Comparison of ENCODE assay signal across 27 cellular contexts in genomic region chr5:170584446-170584845, GRCh38.
"Had no signal": no experiment of that assay in that cellular context is flagged by ENCODE, and none has a peak within 500 bp of the region (broad histone marks: within the 10 kb centered on the region; RNA-seq: fewer than 3 reads in every experiment).

No MANE protein-coding gene starts in this region.

- H3K27ac ChIP-seq: stomach, tibial artery had no signal

- H3K4me1 Mint-ChIP-seq: activated CD4-positive, alpha-beta T cell treated with anti-CD3 and anti-CD28 coated beads, Interleukin-2, amount 10 ng/mL, durations not matched to agents 24 days and 14 days; activated naive CD8-positive, alpha-beta T cell treated with anti-CD3 and anti-CD28 coated beads, Interleukin-2, amount 10 ng/mL, durations not matched to agents 7 days and 5 days; endodermal cell; natural killer cell; stimulated activated naive B cell treated with anti-CD40 and anti-IgM and Interleukin-4, amounts not matched to agents 10 μg/mL and 1 μg/mL and 100 μg/mL, for 72 hours; T-helper 17 cell had no signal

- ATAC-seq: esophagus mucosa; left cardiac atrium; natural killer cell; sciatic nerve; stimulated activated naive B cell treated with anti-CD40 and anti-IgM and Interleukin-4, amounts not matched to agents 10 μg/mL and 1 μg/mL and 100 μg/mL, for 72 hours; T-helper 17 cell had no signal

- H3K9me3 Mint-ChIP-seq: activated CD4-positive, alpha-beta T cell treated with anti-CD3 and anti-CD28 coated beads, Interleukin-2, amount 10 ng/mL, durations not matched to agents 24 days and 14 days; natural killer cell had no signal

- H3K4me3 Mint-ChIP-seq: activated CD4-positive, alpha-beta memory T cell treated with anti-CD3 and anti-CD28 coated beads for 36 hours; activated CD4-positive, alpha-beta T cell treated with anti-CD3 and anti-CD28 coated beads, Interleukin-2, amount 10 ng/mL, durations not matched to agents 24 days and 14 days; activated naive CD4-positive, alpha-beta T cell treated with anti-CD3 and anti-CD28 coated beads for 36 hours; activated naive CD8-positive, alpha-beta T cell treated with anti-CD3 and anti-CD28 coated beads, Interleukin-2, amount 10 ng/mL, durations not matched to agents 7 days and 5 days; activated T-helper 1 cell treated with anti-CD3 and anti-CD28 coated beads, Interleukin-12 subunit alpha, Interleukin-12 subunit beta, Interleukin-2, Interleukin-4 antibody, amounts not matched to agents 30 ng/mL and 10 ng/mL and 1 ng/mL, durations not matched to agents 14 hours and 24 hours and 36 hours; endodermal cell; natural killer cell; stimulated activated naive B cell treated with anti-CD40 and anti-IgM and Interleukin-4, amounts not matched to agents 10 μg/mL and 1 μg/mL and 100 μg/mL, for 72 hours; T-helper 17 cell had no signal

- H3K36me3 Mint-ChIP-seq: activated CD4-positive, alpha-beta memory T cell treated with anti-CD3 and anti-CD28 coated beads for 36 hours; activated naive CD8-positive, alpha-beta T cell treated with anti-CD3 and anti-CD28 coated beads, Interleukin-2, amount 10 ng/mL, durations not matched to agents 7 days and 5 days; natural killer cell; stimulated activated naive B cell treated with anti-CD40 and anti-IgM and Interleukin-4, amounts not matched to agents 10 μg/mL and 1 μg/mL and 100 μg/mL, for 72 hours had no signal

- H3K27ac Mint-ChIP-seq: activated CD4-positive, alpha-beta memory T cell treated with anti-CD3 and anti-CD28 coated beads for 36 hours; activated CD4-positive, alpha-beta T cell treated with anti-CD3 and anti-CD28 coated beads, Interleukin-2, amount 10 ng/mL, durations not matched to agents 24 days and 14 days; activated naive CD4-positive, alpha-beta T cell treated with anti-CD3 and anti-CD28 coated beads for 36 hours; activated naive CD8-positive, alpha-beta T cell treated with anti-CD3 and anti-CD28 coated beads, Interleukin-2, amount 10 ng/mL, durations not matched to agents 7 days and 5 days; activated T-helper 1 cell treated with anti-CD3 and anti-CD28 coated beads, Interleukin-12 subunit alpha, Interleukin-12 subunit beta, Interleukin-2, Interleukin-4 antibody, amounts not matched to agents 30 ng/mL and 10 ng/mL and 1 ng/mL, durations not matched to agents 14 hours and 24 hours and 36 hours; endodermal cell; natural killer cell; stimulated activated naive B cell treated with anti-CD40 and anti-IgM and Interleukin-4, amounts not matched to agents 10 μg/mL and 1 μg/mL and 100 μg/mL, for 72 hours; T-helper 17 cell had no signal

- H3K4me3 ChIP-seq: stomach, tibial artery had no signal

- DNase-seq: activated CD4-positive, alpha-beta memory T cell treated with anti-CD3 and anti-CD28 coated beads for 36 hours; activated CD4-positive, alpha-beta T cell treated with anti-CD3 and anti-CD28 coated beads, Interleukin-2, amount 10 ng/mL, durations not matched to agents 24 days and 14 days; activated CD4-positive, CD25-positive, alpha-beta regulatory T cell treated with anti-CD3 and anti-CD28 coated beads, Interleukin-2, amount 50 U/mL, for 72 hours; activated CD8-positive, alpha-beta memory T cell treated with anti-CD3 and anti-CD28 coated beads, Interleukin-2, amount 50 U/mL, for 4 hours; activated effector memory CD4-positive, alpha-beta T cell treated with anti-CD3 and anti-CD28 coated beads, Interleukin-2, amount 50 U/mL, for 16 hours; activated naive CD4-positive, alpha-beta T cell treated with anti-CD3 and anti-CD28 coated beads for 36 hours; activated naive CD8-positive, alpha-beta T cell treated with anti-CD3 and anti-CD28 coated beads, Interleukin-2, amount 10 ng/mL, durations not matched to agents 7 days and 5 days; activated T-cell treated with anti-CD3 and anti-CD28 coated beads, Interleukin-2, amount 50 U/mL, for 1 hour; amniotic stem cell; cerebellar nuclear complex; cortex of kidney; endodermal cell; foreskin fibroblast; hippocampal formation; left cardiac atrium; mammary epithelial cell; natural killer cell; small intestine; stimulated activated CD4-positive, alpha-beta T cell treated with anti-CD3 and anti-CD28 coated beads, Interleukin-1b, Interleukin-23, amount 100 ng/mL, for 48 hours; stimulated activated naive B cell treated with anti-CD40 and anti-IgM and Interleukin-4, amounts not matched to agents 10 μg/mL and 1 μg/mL and 100 μg/mL, for 72 hours; stomach; T-helper 17 cell; T1000; tibial artery had no signal

- H3K4me1 ChIP-seq: stomach had no signal

- H3K9me3 ChIP-seq: tibial artery had no signal

- H3K36me3 ChIP-seq: stomach, tibial artery had no signal
